Comparison of ENCODE assay signal across 9 cellular contexts in genomic region chr2:138497294-138497693, GRCh38.
"Had no signal": no experiment of that assay in that cellular context is flagged by ENCODE, and none has a peak within 500 bp of the region (broad histone marks: within the 10 kb centered on the region; RNA-seq: fewer than 3 reads in every experiment).

No MANE protein-coding gene starts in this region.

- FAIRE-seq: H1, H54 had no signal

- H2AFZ ChIP-seq: GM23338 had no signal

- ATAC-seq: GM23338 had no signal

- H3K4me2 ChIP-seq: GM23338 had no signal

- DNase-seq: H9, HCEC 1CT, HFFc6, IMR-90, KBM-7 had no signal

- H3K27ac ChIP-seq: HL-60 had no signal

- H3K9me3 Mint-ChIP-seq: GM23338, H9, HFFc6 had no signal

- H3K27ac Mint-ChIP-seq: GM23338, H9, HFFc6 had no signal

- H3K4me3 ChIP-seq: GM23338 had no signal

- H3K4me3 Mint-ChIP-seq: GM23338, H9, HFFc6 had no signal
